ENCODE assay signal across 10 cellular contexts in genomic region chr12:52049688-52050087, GRCh38. TPM values are rescaled to one million over a fixed set of nuclear protein-coding genes. Genes with fewer than 3 reads are reported as not detected.
DNase-seq lines count a peak whose midpoint lies in the region; ATAC-seq and TF ChIP-seq lines count a peak whose summit lies in the region.
"Had no signal": no experiment of that assay in that cellular context is flagged by ENCODE, and none has a peak within 500 bp of the region (broad histone marks: within the 10 kb centered on the region; RNA-seq: fewer than 3 reads in every experiment).

No MANE protein-coding gene starts in this region.

- TF ChIP-seq POLR2A in uterus (IDR thresholded peaks at IDR 0.05): no peak

- peak overlapping the region; percentile 99 for H3K4me3 Mint-ChIP-seq in activated naive CD8-positive, alpha-beta T cell treated with anti-CD3 and anti-CD28 coated beads, Interleukin-2, amount 50 U/mL, for 24 hours

- H3K9me3 ChIP-seq in cardiac muscle cell (ENCODE audit: low read depth): no peaks in the 10 kb centered on the region
- H3K9me3 ChIP-seq in muscle layer of duodenum (ENCODE audit: control insufficient read depth in 1 of 2, low read length in 2 of 2): no peaks in the 10 kb centered on the region
- H3K9me3 ChIP-seq in uterus: no peaks in the 10 kb centered on the region

- H3K4me3 ChIP-seq in cardiac muscle cell: no peak overlapping the region
- H3K4me3 ChIP-seq in muscle layer of duodenum (ENCODE audit: low read depth in 1 of 2, low read length in 2 of 2): no peak overlapping the region
- no peak overlapping the region for H3K4me3 ChIP-seq in uterus

- H3K36me3 ChIP-seq in cardiac muscle cell (no peaks in the 10 kb centered on the region), muscle layer of duodenum (ENCODE audit: control insufficient read depth in 1 of 2, insufficient read depth in 2 of 2, low read length in 2 of 2) (peaks cover 14 to 20% of the 10 kb centered on the region in 2 donors), uterus (no peaks in the 10 kb centered on the region)

- DNase-seq in cardiac muscle cell (ENCODE audit: low read depth in 1 of 2, low spot score in 1 of 2): no peak
- DNase-seq in Right ventricle myocardium superior: no peak
- DNase-seq in activated naive CD8-positive, alpha-beta T cell treated with anti-CD3 and anti-CD28 coated beads, Interleukin-2, amount 50 U/mL, for 24 hours: no peak
- DNase-seq in uterus: no peak
- DNase-seq in glomerular visceral epithelial cell (ENCODE audit: extremely low spot score): no peak
- no peak for DNase-seq in NCI-H2107 (lab: John Stamatoyannopoulos, UW)
- DNase-seq: mammary epithelial cell; stimulated activated CD4-positive, alpha-beta T cell treated with anti-CD3 and anti-CD28 coated beads, Interleukin-2, amount 100 ng/mL, for 24 hours had no signal

- peaks cover 52% of the 10 kb centered on the region for H3K4me1 Mint-ChIP-seq in activated naive CD8-positive, alpha-beta T cell treated with anti-CD3 and anti-CD28 coated beads, Interleukin-2, amount 50 U/mL, for 24 hours

- no peaks in the 10 kb centered on the region for H3K9me3 Mint-ChIP-seq in activated naive CD8-positive, alpha-beta T cell treated with anti-CD3 and anti-CD28 coated beads, Interleukin-2, amount 50 U/mL, for 24 hours

- TF ChIP-seq CTCF in cardiac muscle cell (IDR thresholded peaks at IDR 0.05; ENCODE audit: low read depth, low read length): no peak
- no peak for TF ChIP-seq CTCF in uterus (IDR thresholded peaks at IDR 0.05)

- H3K27ac Mint-ChIP-seq in activated naive CD8-positive, alpha-beta T cell treated with anti-CD3 and anti-CD28 coated beads, Interleukin-2, amount 50 U/mL, for 24 hours: peak overlapping the region; percentile 92

- H3K36me3 Mint-ChIP-seq in activated naive CD8-positive, alpha-beta T cell treated with anti-CD3 and anti-CD28 coated beads, Interleukin-2, amount 50 U/mL, for 24 hours (ENCODE audit: low read depth): peaks cover 27% of the 10 kb centered on the region

- H3K27ac ChIP-seq in cardiac muscle cell (peak overlapping the region; percentile 97), muscle layer of duodenum (ENCODE audit: low read length) (peak overlapping the region; percentile 87), uterus (peak overlapping the region; percentile 98 to 99)

- H3K27me3 Mint-ChIP-seq in activated naive CD8-positive, alpha-beta T cell treated with anti-CD3 and anti-CD28 coated beads, Interleukin-2, amount 50 U/mL, for 24 hours: no peaks in the 10 kb centered on the region

- H3K27me3 ChIP-seq in cardiac muscle cell (no peaks in the 10 kb centered on the region), muscle layer of duodenum (ENCODE audit: low read depth, low read length) (no peaks in the 10 kb centered on the region), uterus (no peaks in the 10 kb centered on the region)

- intact Hi-C loops in Right ventricle myocardium superior (cut with DNase I) (no loop called here), uterus (cut with DNase I; ENCODE audit: low total_unique reads) (no loop called here)

- H3K4me1 ChIP-seq in cardiac muscle cell (ENCODE audit: low read depth) (peaks cover 5% of the 10 kb centered on the region), muscle layer of duodenum (ENCODE audit: control insufficient read depth in 1 of 2, insufficient read depth in 2 of 2, low read length in 2 of 2) (peaks cover 21 to 29% of the 10 kb centered on the region in 2 donors), uterus (peaks cover 12 to 20% of the 10 kb centered on the region in 2 donors)

- ATAC-seq in Right ventricle myocardium superior (ENCODE audit: poor library complexity) (no peak), HG03469 (IDR thresholded peaks at IDR 0.05; ENCODE audit: unreplicated experiment) (no peak)
- ATAC-seq in activated naive CD8-positive, alpha-beta T cell treated with anti-CD3 and anti-CD28 coated beads, Interleukin-2, amount 50 U/mL, for 24 hours: no peak

RNA-seq across cellular contexts. Expression of gene NR4A1, which starts 1.6 kb away (rescaled TPM):
- total RNA-seq in cardiac muscle cell (14.7 and 24.1 TPM in 2 replicates), Right ventricle myocardium superior (46.1 TPM), uterus (100 to 1,000 TPM in 3 of 4 donors, 10 to 100 TPM in 1; 31.7 to 297 (median 135) TPM)
- 13.7 and 23.7 TPM in 2 replicates for polyA plus RNA-seq in cardiac muscle cell

RNA-seq across cellular contexts. Expression of gene ATG101, which starts 20.1 kb away (rescaled TPM):
- total RNA-seq in cardiac muscle cell (37.4 and 39.9 TPM in 2 replicates), Right ventricle myocardium superior (23.5 TPM), uterus (10 to 100 TPM; 28.3 to 42.1 (median 37.2) TPM)
- 32.5 and 36.6 TPM in 2 replicates for polyA plus RNA-seq in cardiac muscle cell

RNA-seq across cellular contexts. Expression of gene SMIM41, which starts 29.8 kb away (rescaled TPM):
- total RNA-seq in cardiac muscle cell (not detected in 2 replicates), Right ventricle myocardium superior (0.35 TPM), uterus (not detected)
- not detected in 2 replicates for polyA plus RNA-seq in cardiac muscle cell
- polyA plus RNA-seq: mammary epithelial cell had no signal

RNA-seq across cellular contexts. Expression of gene TAMALIN, which starts 42.9 kb away (rescaled TPM):
- 8.2 and 12.5 TPM in 2 replicates for total RNA-seq in cardiac muscle cell
- polyA plus RNA-seq in cardiac muscle cell: 8.2 and 15.0 TPM in 2 replicates
- total RNA-seq in Right ventricle myocardium superior: 19.8 TPM
- 100 to 1,000 TPM in 1 of 4 donors, 10 to 100 TPM in 2, 1 to 10 TPM in 1; 6.4 to 153 (median 42.1) TPM for total RNA-seq in uterus
